Comparison of ENCODE assay signal across 7 cellular contexts in the genomic region with DNA sequence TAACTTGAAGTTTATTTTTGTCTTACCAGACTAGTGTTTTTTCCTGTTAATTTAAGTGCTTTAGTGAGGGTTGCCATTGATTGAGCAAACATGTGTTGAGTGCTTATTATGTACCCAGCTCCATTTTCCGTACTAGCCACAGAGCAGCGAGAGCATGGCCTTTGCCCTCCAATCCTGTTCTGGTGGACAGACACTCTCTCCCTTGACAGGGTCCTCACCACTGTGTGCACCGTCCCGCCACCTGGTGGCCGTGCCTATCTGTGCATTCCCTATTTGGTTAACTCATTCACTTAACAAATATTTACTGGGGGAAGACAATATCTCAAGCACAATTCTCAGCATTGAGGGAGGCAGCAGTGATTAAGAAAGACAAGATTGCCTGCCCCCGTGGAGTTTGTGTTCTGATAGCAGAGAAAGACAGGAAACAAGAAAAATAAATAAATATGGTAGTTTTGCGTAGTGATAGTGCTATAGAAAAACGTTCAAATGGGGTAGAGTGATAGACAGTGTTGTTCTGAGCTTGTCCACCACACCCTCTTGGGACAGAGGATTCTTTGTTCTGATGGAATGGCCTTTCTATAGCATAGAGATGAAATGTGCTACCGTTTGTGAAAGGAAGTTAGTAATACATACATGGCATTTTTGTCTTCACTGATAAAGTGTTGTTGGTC. TPM values are rescaled to one million over a fixed set of nuclear protein-coding genes. Genes with fewer than 3 reads are reported as not detected.
DNase-seq lines count a peak whose midpoint lies in the region; ATAC-seq and TF ChIP-seq lines count a peak whose summit lies in the region.

No MANE protein-coding gene starts in this region.

- WGBS in sigmoid colon, 2 donors = 14 to 35% methylated on average over 9 of the region's 9 CpGs

- no peak for ATAC-seq in GM18520 (IDR thresholded peaks at IDR 0.05; ENCODE audit: unreplicated experiment)

- no peaks in the 10 kb centered on the region for H3K27me3 Mint-ChIP-seq in activated T-helper 1 cell treated with anti-CD3 and anti-CD28 coated beads, Interleukin-12 subunit alpha, Interleukin-12 subunit beta, Interleukin-2, Interleukin-4 antibody, amounts not matched to agents 30 ng/mL and 10 ng/mL and 1 ng/mL, durations not matched to agents 14 hours and 24 hours and 36 hours (ENCODE audit: insufficient read depth)

- TF ChIP-seq CTCF in GM12864 (IDR thresholded peaks at IDR 0.05; ENCODE audit: low read depth, low read length, missing control alignments) (peak; percentile 90), HFF-Myc (IDR thresholded peaks at IDR 0.05; ENCODE audit: low read depth, low read length, missing control alignments) (peak; percentile 88), sigmoid colon (IDR thresholded peaks at IDR 0.05) (peak in 3 of 4 experiments; percentile 25 to 37 (median 28))

- no peak overlapping the region for H3K27ac Mint-ChIP-seq in activated T-helper 1 cell treated with anti-CD3 and anti-CD28 coated beads, Interleukin-12 subunit alpha, Interleukin-12 subunit beta, Interleukin-2, Interleukin-4 antibody, amounts not matched to agents 30 ng/mL and 10 ng/mL and 1 ng/mL, durations not matched to agents 14 hours and 24 hours and 36 hours

- TF ChIP-seq POLR2A in sigmoid colon (IDR thresholded peaks at IDR 0.05) = no peak

- H3K27ac ChIP-seq in sigmoid colon = no peak overlapping the region

- TF ChIP-seq EP300 in sigmoid colon (IDR thresholded peaks at IDR 0.05) = no peak

- H3K9me3 Mint-ChIP-seq in activated T-helper 1 cell treated with anti-CD3 and anti-CD28 coated beads, Interleukin-12 subunit alpha, Interleukin-12 subunit beta, Interleukin-2, Interleukin-4 antibody, amounts not matched to agents 30 ng/mL and 10 ng/mL and 1 ng/mL, durations not matched to agents 14 hours and 24 hours and 36 hours = no peaks in the 10 kb centered on the region

- no peaks in the 10 kb centered on the region for H3K4me1 ChIP-seq in sigmoid colon

- no peaks in the 10 kb centered on the region for H3K9me3 ChIP-seq in sigmoid colon

- no peaks in the 10 kb centered on the region for H3K36me3 Mint-ChIP-seq in activated T-helper 1 cell treated with anti-CD3 and anti-CD28 coated beads, Interleukin-12 subunit alpha, Interleukin-12 subunit beta, Interleukin-2, Interleukin-4 antibody, amounts not matched to agents 30 ng/mL and 10 ng/mL and 1 ng/mL, durations not matched to agents 14 hours and 24 hours and 36 hours (ENCODE audit: low read depth)

- H3K4me3 ChIP-seq in GM12864 (ENCODE audit: low read depth, low read length) (no peak overlapping the region), HFF-Myc (replicated peaks; ENCODE audit: low read depth, low read length) (no peak overlapping the region), sigmoid colon (no peak overlapping the region)

- intact Hi-C loops in activated T-helper 1 cell treated with anti-CD3 and anti-CD28 coated beads, Interleukin-12 subunit alpha, Interleukin-12 subunit beta, Interleukin-2, Interleukin-4 antibody, amounts not matched to agents 30 ng/mL and 10 ng/mL and 1 ng/mL, durations not matched to agents 14 hours and 24 hours and 36 hours (cut with micrococcal nuclease) = loop anchor here (5.0 kb wide), 2 partner anchors 98 to 378 kb away; no protein-coding TSS in a partner anchor
- intact Hi-C loops in head of caudate nucleus (cut with DNase I) (no loop called here), sigmoid colon (cut with DNase I) (no loop called here)

- no peak overlapping the region for H3K4me3 Mint-ChIP-seq in activated T-helper 1 cell treated with anti-CD3 and anti-CD28 coated beads, Interleukin-12 subunit alpha, Interleukin-12 subunit beta, Interleukin-2, Interleukin-4 antibody, amounts not matched to agents 30 ng/mL and 10 ng/mL and 1 ng/mL, durations not matched to agents 14 hours and 24 hours and 36 hours

- peaks cover 40% of the 10 kb centered on the region for H3K4me1 Mint-ChIP-seq in activated T-helper 1 cell treated with anti-CD3 and anti-CD28 coated beads, Interleukin-12 subunit alpha, Interleukin-12 subunit beta, Interleukin-2, Interleukin-4 antibody, amounts not matched to agents 30 ng/mL and 10 ng/mL and 1 ng/mL, durations not matched to agents 14 hours and 24 hours and 36 hours (ENCODE audit: low read depth)

- no peaks in the 10 kb centered on the region for H3K27me3 ChIP-seq in sigmoid colon

- no peaks in the 10 kb centered on the region for H3K36me3 ChIP-seq in sigmoid colon

- DNase-seq in GM12864 (ENCODE audit: low read depth) (no peak), HFF-Myc (ENCODE audit: extremely low read depth, low read depth) (no peak), NCI-H82 (lab: John Stamatoyannopoulos, UW) (peak; percentile 73), head of caudate nucleus (peak; percentile 30 to 87 (median 63)), sigmoid colon (peak; percentile 56)
- peak; percentile 37 for DNase-seq in activated T-helper 1 cell treated with anti-CD3 and anti-CD28 coated beads, Interleukin-12 subunit alpha, Interleukin-12 subunit beta, Interleukin-2, Interleukin-4 antibody, amounts not matched to agents 30 ng/mL and 10 ng/mL and 1 ng/mL, durations not matched to agents 14 hours and 24 hours and 36 hours (ENCODE audit: low spot score)

RNA-seq across cellular contexts. Expression of gene CDH13, which starts 13.0 kb away (rescaled TPM):
- total RNA-seq in activated T-helper 1 cell treated with anti-CD3 and anti-CD28 coated beads, Interleukin-12 subunit alpha, Interleukin-12 subunit beta, Interleukin-2, Interleukin-4 antibody, amounts not matched to agents 30 ng/mL and 10 ng/mL and 1 ng/mL, durations not matched to agents 14 hours and 24 hours and 36 hours = not detected in 2 replicates
- total RNA-seq in sigmoid colon = 10 to 100 TPM; 11.8 to 17.6 (median 14.9) TPM
- polyA plus RNA-seq in sigmoid colon = 1 to 10 TPM in 1 of 3 donors, under 1 TPM in 2; 0.60 to 2.3 (median 0.92) TPM

Comparison
In these comparisons a context has a peak if more than half of its experiments do, and no peak if none do; other contexts are left out.
1. DNase-seq: peak in NCI-H82 (single experiment), activated T-helper 1 cell treated with anti-CD3 and anti-CD28 coated beads, Interleukin-12 subunit alpha, Interleukin-12 subunit beta, Interleukin-2, Interleukin-4 antibody, amounts not matched to agents 30 ng/mL and 10 ng/mL and 1 ng/mL, durations not matched to agents 14 hours and 24 hours and 36 hours (single experiment), head of caudate nucleus (42 of 42) and sigmoid colon (single experiment); none in GM12864 (single experiment) and HFF-Myc (single experiment).
2. CTCF ChIP-seq: peak in every context shown above with its lines; median percentile 90 in GM12864; 88 in HFF-Myc; 28 in sigmoid colon.
3. RNA of gene CDH13, which starts 13.0 kb away (total RNA-seq): 11.8 to 17.6 TPM in sigmoid colon; not detected in activated T-helper 1 cell treated with anti-CD3 and anti-CD28 coated beads, Interleukin-12 subunit alpha, Interleukin-12 subunit beta, Interleukin-2, Interleukin-4 antibody, amounts not matched to agents 30 ng/mL and 10 ng/mL and 1 ng/mL, durations not matched to agents 14 hours and 24 hours and 36 hours; every median in the first group is over 10 times any median in the second.